ENCODE assay signal across 30 cellular contexts in the genomic region with DNA sequence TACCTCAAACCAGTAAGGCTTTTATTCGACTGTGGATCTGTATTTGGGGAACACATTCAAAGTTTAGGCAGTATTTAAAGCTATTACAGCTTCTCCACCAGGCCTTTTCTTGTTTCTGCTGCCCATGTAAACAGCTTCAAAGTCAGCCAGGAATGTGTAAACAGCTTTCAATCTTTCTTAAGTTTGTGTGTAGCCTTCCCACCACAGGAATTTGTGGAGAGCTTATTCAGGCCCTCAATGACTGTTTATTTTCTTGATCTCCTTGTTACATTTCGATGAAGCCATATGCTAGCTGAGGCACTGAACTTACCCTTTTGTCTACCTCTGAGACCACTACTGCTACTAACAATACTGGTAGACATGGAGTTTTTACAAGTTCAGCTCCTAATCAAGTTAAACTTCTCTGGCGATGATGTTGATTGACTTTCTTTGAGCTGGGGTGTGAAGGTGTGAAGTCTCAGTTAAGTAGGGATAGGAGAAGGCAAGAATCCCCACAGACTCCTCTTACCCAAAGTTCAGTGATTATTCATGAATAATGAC.
"Had no signal": no experiment of that assay in that cellular context is flagged by ENCODE, and none has a peak within 500 bp of the region (broad histone marks: within the 10 kb centered on the region; RNA-seq: fewer than 3 reads in every experiment).

No MANE protein-coding gene starts in this region.

- H3K4me1 Mint-ChIP-seq: activated CD4-positive, alpha-beta T cell treated with anti-CD3 and anti-CD28 coated beads, Interleukin-2, amount 10 ng/mL, durations not matched to agents 24 days and 14 days; activated naive CD8-positive, alpha-beta T cell treated with anti-CD3 and anti-CD28 coated beads for 36 hours; activated T-helper 17 cell treated with anti-CD3 and anti-CD28 coated beads, Interleukin-2, amount 50 U/mL, for 72 hours; central memory CD8-positive, alpha-beta T cell had no signal

- H3K27ac ChIP-seq: cardiac muscle cell, WERI-Rb-1 had no signal

- H3K36me3 Mint-ChIP-seq: activated naive CD8-positive, alpha-beta T cell treated with anti-CD3 and anti-CD28 coated beads for 36 hours had no signal

- H3K9me3 Mint-ChIP-seq: activated CD4-positive, alpha-beta T cell treated with anti-CD3 and anti-CD28 coated beads, Interleukin-2, amount 10 ng/mL, durations not matched to agents 24 days and 14 days; activated naive CD8-positive, alpha-beta T cell treated with anti-CD3 and anti-CD28 coated beads for 36 hours had no signal

- H3K4me3 ChIP-seq: cardiac muscle cell, MG63 had no signal

- DNase-seq: activated CD4-positive, alpha-beta T cell treated with anti-CD3 and anti-CD28 coated beads, Interleukin-2, amount 10 ng/mL, durations not matched to agents 24 days and 14 days; activated CD4-positive, alpha-beta T cell treated with anti-CD3 and anti-CD28 coated beads, Interleukin-2, amount 50 U/mL, for 4 hours; activated CD8-positive, alpha-beta T cell treated with anti-CD3 and anti-CD28 coated beads for 36 hours; activated effector memory CD4-positive, alpha-beta T cell treated with anti-CD3 and anti-CD28 coated beads, Interleukin-2, amount 50 U/mL, for 16 hours; activated naive CD4-positive, alpha-beta T cell; activated naive CD4-positive, alpha-beta T cell treated with anti-CD3 and anti-CD28 coated beads, Interleukin-2, amount 50 U/mL, for 16 hours; activated naive CD8-positive, alpha-beta T cell treated with anti-CD3 and anti-CD28 coated beads for 36 hours; activated T-cell treated with anti-CD3 and anti-CD28 coated beads, Interleukin-2, amount 50 U/mL, for 1 hour; activated T-cell treated with anti-CD3 and anti-CD28 coated beads, Interleukin-2, amount 50 U/mL, for 72 hours; amniotic stem cell; aorta; Kasumi-1; MG63; NCI-H1048; NCI-H1105 treated with DMSO at 0.1 percent for 48 hours; NCI-H1436; NCI-H1694; NCI-H1930; NCI-H345; NCI-H524 treated with DMSO at 0.1 percent for 48 hours; NK-92 treated with Interleukin-12 subunit alpha and Interleukin-12 subunit beta, amount 100 ng/mL, for 24 hours; Right ventricle myocardium superior; SW 1271; T-helper 1 cell; T-helper 2 cell; T-helper 9 cell; WERI-Rb-1 had no signal

- H3K27me3 ChIP-seq: cardiac muscle cell, MG63 had no signal

- H3K36me3 ChIP-seq: cardiac muscle cell, MG63, WERI-Rb-1 had no signal

- H3K27ac Mint-ChIP-seq: activated CD4-positive, alpha-beta T cell treated with anti-CD3 and anti-CD28 coated beads, Interleukin-2, amount 10 ng/mL, durations not matched to agents 24 days and 14 days; activated CD8-positive, alpha-beta T cell treated with anti-CD3 and anti-CD28 coated beads for 36 hours; activated naive CD8-positive, alpha-beta T cell treated with anti-CD3 and anti-CD28 coated beads for 36 hours; activated T-cell treated with anti-CD3 and anti-CD28 coated beads, Interleukin-2, amount 50 U/mL, for 72 hours; activated T-helper 17 cell treated with anti-CD3 and anti-CD28 coated beads, Interleukin-2, amount 50 U/mL, for 72 hours had no signal

- H3K9me3 ChIP-seq: MG63 had no signal

- H3K27me3 Mint-ChIP-seq: activated CD4-positive, alpha-beta T cell treated with anti-CD3 and anti-CD28 coated beads, Interleukin-2, amount 10 ng/mL, durations not matched to agents 24 days and 14 days had no signal

- H3K4me3 Mint-ChIP-seq: activated CD4-positive, alpha-beta T cell treated with anti-CD3 and anti-CD28 coated beads, Interleukin-2, amount 10 ng/mL, durations not matched to agents 24 days and 14 days; activated CD8-positive, alpha-beta T cell treated with anti-CD3 and anti-CD28 coated beads for 36 hours; activated naive CD8-positive, alpha-beta T cell treated with anti-CD3 and anti-CD28 coated beads for 36 hours; activated T-cell treated with anti-CD3 and anti-CD28 coated beads, Interleukin-2, amount 50 U/mL, for 72 hours; activated T-helper 17 cell treated with anti-CD3 and anti-CD28 coated beads, Interleukin-2, amount 50 U/mL, for 72 hours; central memory CD8-positive, alpha-beta T cell had no signal

- ATAC-seq: activated CD8-positive, alpha-beta T cell treated with anti-CD3 and anti-CD28 coated beads for 36 hours; activated T-cell treated with anti-CD3 and anti-CD28 coated beads, Interleukin-2, amount 50 U/mL, for 72 hours; activated T-helper 17 cell treated with anti-CD3 and anti-CD28 coated beads, Interleukin-2, amount 50 U/mL, for 72 hours had no signal
